Comparison of ENCODE assay signal across 1 cellular context in genomic region chrX:41022579-41022978, GRCh38.
TF ChIP-seq lines count a peak whose summit lies in the region.

No MANE protein-coding gene starts in this region.

TF ChIP-seq in K562, 482 proteins besides CTCF, POLR2A, EP300 and RAD21 (continued from another document):
- TF ChIP-seq, protein P1, sequence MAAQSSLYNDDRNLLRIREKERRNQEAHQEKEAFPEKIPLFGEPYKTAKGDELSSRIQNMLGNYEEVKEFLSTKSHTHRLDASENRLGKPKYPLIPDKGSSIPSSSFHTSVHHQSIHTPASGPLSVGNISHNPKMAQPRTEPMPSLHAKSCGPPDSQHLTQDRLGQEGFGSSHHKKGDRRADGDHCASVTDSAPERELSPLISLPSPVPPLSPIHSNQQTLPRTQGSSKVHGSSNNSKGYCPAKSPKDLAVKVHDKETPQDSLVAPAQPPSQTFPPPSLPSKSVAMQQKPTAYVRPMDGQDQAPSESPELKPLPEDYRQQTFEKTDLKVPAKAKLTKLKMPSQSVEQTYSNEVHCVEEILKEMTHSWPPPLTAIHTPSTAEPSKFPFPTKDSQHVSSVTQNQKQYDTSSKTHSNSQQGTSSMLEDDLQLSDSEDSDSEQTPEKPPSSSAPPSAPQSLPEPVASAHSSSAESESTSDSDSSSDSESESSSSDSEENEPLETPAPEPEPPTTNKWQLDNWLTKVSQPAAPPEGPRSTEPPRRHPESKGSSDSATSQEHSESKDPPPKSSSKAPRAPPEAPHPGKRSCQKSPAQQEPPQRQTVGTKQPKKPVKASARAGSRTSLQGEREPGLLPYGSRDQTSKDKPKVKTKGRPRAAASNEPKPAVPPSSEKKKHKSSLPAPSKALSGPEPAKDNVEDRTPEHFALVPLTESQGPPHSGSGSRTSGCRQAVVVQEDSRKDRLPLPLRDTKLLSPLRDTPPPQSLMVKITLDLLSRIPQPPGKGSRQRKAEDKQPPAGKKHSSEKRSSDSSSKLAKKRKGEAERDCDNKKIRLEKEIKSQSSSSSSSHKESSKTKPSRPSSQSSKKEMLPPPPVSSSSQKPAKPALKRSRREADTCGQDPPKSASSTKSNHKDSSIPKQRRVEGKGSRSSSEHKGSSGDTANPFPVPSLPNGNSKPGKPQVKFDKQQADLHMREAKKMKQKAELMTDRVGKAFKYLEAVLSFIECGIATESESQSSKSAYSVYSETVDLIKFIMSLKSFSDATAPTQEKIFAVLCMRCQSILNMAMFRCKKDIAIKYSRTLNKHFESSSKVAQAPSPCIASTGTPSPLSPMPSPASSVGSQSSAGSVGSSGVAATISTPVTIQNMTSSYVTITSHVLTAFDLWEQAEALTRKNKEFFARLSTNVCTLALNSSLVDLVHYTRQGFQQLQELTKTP (IDR thresholded peaks at IDR 0.05; ENCODE audit: low read depth in 1 of 2, partially characterized antibody in 2 of 2), result no peak
- TF ChIP-seq PHTF2 (CRISPR knock-in tag; IDR thresholded peaks at IDR 0.05), result no peak
- no peak for TF ChIP-seq XRCC4 (IDR thresholded peaks at IDR 0.05; ENCODE audit: extremely low read depth, insufficient read depth, insufficient read length)
- no peak for TF ChIP-seq GMEB1 (CRISPR knock-in tag; IDR thresholded peaks at IDR 0.05)
- TF ChIP-seq ZNF511 (CRISPR knock-in tag; IDR thresholded peaks at IDR 0.05), result no peak
- TF ChIP-seq SMARCB1 (IDR thresholded peaks at IDR 0.05; ENCODE audit: insufficient read length, low read depth), result no peak
- no peak for TF ChIP-seq ELK3 (CRISPR knock-in tag; IDR thresholded peaks at IDR 0.05)
- no peak for TF ChIP-seq MECOM (CRISPR knock-in tag; IDR thresholded peaks at IDR 0.05)
- TF ChIP-seq RCOR1 (IDR thresholded peaks at IDR 0.05; ENCODE audit: borderline replicate concordance in 1 of 2, low read depth in 2 of 2, low read length in 2 of 2), result no peak
- TF ChIP-seq ZNF124 (CRISPR knock-in tag; IDR thresholded peaks at IDR 0.05), result no peak
- TF ChIP-seq HDGF (IDR thresholded peaks at IDR 0.05), result no peak
- no peak for TF ChIP-seq ZNF217 (CRISPR knock-in tag; IDR thresholded peaks at IDR 0.05)
- TF ChIP-seq ATF3 (IDR thresholded peaks at IDR 0.05), result peak; percentile 62
- no peak for TF ChIP-seq ATF3 (CRISPR knock-in tag; conservative IDR thresholded peaks at IDR 0.05)
- TF ChIP-seq ZBTB8A (IDR thresholded peaks at IDR 0.05; ENCODE audit: partially characterized antibody), result no peak
- no peak for TF ChIP-seq GATAD2B (IDR thresholded peaks at IDR 0.05; ENCODE audit: borderline replicate concordance)
- TF ChIP-seq NFATC3 (IDR thresholded peaks at IDR 0.05), result no peak
- TF ChIP-seq ESRRB (CRISPR knock-in tag; IDR thresholded peaks at IDR 0.05; ENCODE audit: borderline replicate concordance), result no peak
- no peak for TF ChIP-seq PHF20 (IDR thresholded peaks at IDR 0.05; ENCODE audit: partially characterized antibody)
- no peak for TF ChIP-seq GTF2E2 (tag; IDR thresholded peaks at IDR 0.05)
TF ChIP-seq in K562: peak in this region for 5.
